Comparison of ENCODE assay signal across 2 cellular contexts in the genomic region with DNA sequence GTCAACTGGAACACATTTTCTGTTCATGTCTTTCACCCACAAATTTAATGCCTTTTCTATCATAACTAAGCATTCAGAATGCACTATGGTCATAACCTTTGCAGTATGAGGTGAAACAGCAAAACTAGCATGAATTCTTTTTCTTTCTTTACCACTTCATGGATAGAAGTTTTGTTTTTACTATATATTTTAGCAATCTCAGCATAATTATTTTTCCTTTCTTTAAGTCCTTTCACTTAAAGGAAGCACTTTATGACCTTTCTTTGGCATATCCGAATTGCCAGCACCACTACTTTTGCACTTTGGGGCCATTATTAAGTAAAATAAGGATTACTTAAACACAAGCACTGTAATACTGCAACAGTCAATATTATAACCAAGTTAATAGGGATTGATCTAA.
A peak's percentile ranks its signal among the peaks of the same experiment; 100 is the strongest.
TF ChIP-seq lines count a peak whose summit lies in the region.

No MANE protein-coding gene starts in this region.

TF ChIP-seq in A549, 52 proteins besides CTCF, POLR2A, EP300 and RAD21:
- no peak for TF ChIP-seq CEBPB (IDR thresholded peaks at IDR 0.05)
- no peak for TF ChIP-seq KDM1A (IDR thresholded peaks at IDR 0.05; ENCODE audit: low read depth)
- no peak for TF ChIP-seq HOXB13 (CRISPR knock-in tag; IDR thresholded peaks at IDR 0.05; ENCODE audit: low read depth)
- TF ChIP-seq CHD4 (IDR thresholded peaks at IDR 0.05; ENCODE audit: borderline replicate concordance): no peak
- no peak for TF ChIP-seq PHF8 (IDR thresholded peaks at IDR 0.05; ENCODE audit: borderline replicate concordance, low read depth)
- TF ChIP-seq MAFK (IDR thresholded peaks at IDR 0.05; ENCODE audit: partially characterized antibody): peak; percentile 44
- TF ChIP-seq GATA3 (IDR thresholded peaks at IDR 0.05; ENCODE audit: borderline replicate concordance): no peak
- TF ChIP-seq, protein P1, sequence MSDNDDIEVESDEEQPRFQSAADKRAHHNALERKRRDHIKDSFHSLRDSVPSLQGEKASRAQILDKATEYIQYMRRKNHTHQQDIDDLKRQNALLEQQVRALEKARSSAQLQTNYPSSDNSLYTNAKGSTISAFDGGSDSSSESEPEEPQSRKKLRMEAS (IDR thresholded peaks at IDR 0.05): no peak
- TF ChIP-seq RNF2 (IDR thresholded peaks at IDR 0.05; ENCODE audit: borderline replicate concordance, low read depth): no peak

TF ChIP-seq in IMR-90, 13 proteins besides CTCF, POLR2A, EP300 and RAD21:
- TF ChIP-seq RFX5 (IDR thresholded peaks at IDR 0.05; ENCODE audit: low read depth, low read length): no peak
- no peak for TF ChIP-seq BHLHE40 (IDR thresholded peaks at IDR 0.05; ENCODE audit: low read depth, low read length)
- no peak for TF ChIP-seq FOS (IDR thresholded peaks at IDR 0.05; ENCODE audit: low read depth, low read length)
- no peak for TF ChIP-seq CEBPB (IDR thresholded peaks at IDR 0.05; ENCODE audit: low read depth, low read length)
- TF ChIP-seq NFE2L2 (IDR thresholded peaks at IDR 0.05; ENCODE audit: low read depth, low read length): no peak
- peak; percentile 54; the same call in 1 of the 2 replicates for TF ChIP-seq MAFK (IDR thresholded peaks at IDR 0.05; ENCODE audit: low read depth, low read length)
- TF ChIP-seq SMC3 (IDR thresholded peaks at IDR 0.05; ENCODE audit: low read depth, low read length): no peak
